Comparison of ENCODE assay signal across 13 cellular contexts in genomic region chr17:72373910-72374741, GRCh38.
A peak's percentile ranks its signal among the peaks of the same experiment; 100 is the strongest.
DNase-seq lines count a peak whose midpoint lies in the region; ATAC-seq and TF ChIP-seq lines count a peak whose summit lies in the region.
"Had no signal": no experiment of that assay in that cellular context is flagged by ENCODE, and none has a peak within 500 bp of the region (broad histone marks: within the 10 kb centered on the region; RNA-seq: fewer than 3 reads in every experiment).

No MANE protein-coding gene starts in this region.

- CTCF ChIA-PET in HCT116 (lab: Charles Lee), result interaction anchor here (1.0 kb wide), 1 partner anchor 15 kb away, joined by 3 read pairs; no protein-coding TSS in a partner anchor
- CTCF ChIA-PET in PC-3 (lab: Charles Lee), result interaction anchor here (0.6 kb wide), 1 partner anchor 183 kb away, joined by 3 read pairs; no protein-coding TSS in a partner anchor

- no peak for ATAC-seq in HCT116
- ATAC-seq in PC-3, result peak; percentile 60
- no peak for ATAC-seq in lower lobe of right lung

- peaks cover 18 to 35% of the 10 kb centered on the region in 2 experiments for H3K4me1 ChIP-seq in HCT116 (ENCODE audit: control insufficient read depth in 1 of 2, insufficient read depth in 2 of 2, low read length in 2 of 2)
- H3K4me1 ChIP-seq in PC-3 (ENCODE audit: insufficient read depth, low read length), result peaks cover 21% of the 10 kb centered on the region
- H3K4me1 ChIP-seq in tibial artery, result no peaks in the 10 kb centered on the region
- no peaks in the 10 kb centered on the region for H3K4me1 ChIP-seq in lower lobe of right lung

- intact Hi-C loops in HCT116 (cut with micrococcal nuclease), result no loop called here
- intact Hi-C loops in PC-3 (cut with micrococcal nuclease), result no loop called here
- intact Hi-C loops in tibial artery (cut with DNase I; ENCODE audit: low total_unique reads), result no loop called here
- intact Hi-C loops in lower lobe of right lung (cut with DNase I), result no loop called here

- no peaks in the 10 kb centered on the region for H3K79me2 ChIP-seq in HCT116 (ENCODE audit: insufficient read depth, low read length)
- H3K79me2 ChIP-seq in PC-3 (ENCODE audit: low read length), result no peaks in the 10 kb centered on the region

- no TSS peak for BruUV-seq in HCT116 (replicated peaks; lab: Mats Ljungman, UMichigan)
- no TSS peak for BruUV-seq in PC-3 (replicated peaks; lab: Mats Ljungman, UMichigan)

- H3K27me3 ChIP-seq in HCT116 (ENCODE audit: insufficient read depth, low read length) (no peaks in the 10 kb centered on the region), PC-3 (ENCODE audit: low read length) (no peaks in the 10 kb centered on the region), tibial artery (peaks cover 0 to 2% of the 10 kb centered on the region in 2 donors), lower lobe of right lung (ENCODE audit: low read depth) (no peaks in the 10 kb centered on the region)

- H3K36me3 ChIP-seq in HCT116 (ENCODE audit: control insufficient read depth in 1 of 2, insufficient read depth in 2 of 2, low read length in 2 of 2) (no peaks in the 10 kb centered on the region), PC-3 (ENCODE audit: low read depth, low read length) (no peaks in the 10 kb centered on the region), tibial artery (no peaks in the 10 kb centered on the region), lower lobe of right lung (no peaks in the 10 kb centered on the region)
- H3K36me3 ChIP-seq: thoracic aorta had no signal

- H3K4me2 ChIP-seq in HCT116 (ENCODE audit: low read length), result no peak overlapping the region
- peak overlapping the region; percentile 38 for H3K4me2 ChIP-seq in PC-3 (ENCODE audit: low read length)

- TF ChIP-seq POLR2A in HCT116 (IDR thresholded peaks at IDR 0.05; ENCODE audit: borderline replicate concordance, extremely low read depth, insufficient read depth, insufficient read length), result no peak

- H4K20me1 ChIP-seq in HCT116 (ENCODE audit: insufficient read depth) (no peaks in the 10 kb centered on the region), PC-3 (ENCODE audit: low read length) (no peaks in the 10 kb centered on the region)

- no peaks in the 10 kb centered on the region for H3F3A ChIP-seq in PC-3 (ENCODE audit: low read length, unreplicated experiment)

- no peak for DNase-seq in HCT116 (ENCODE audit: low read depth, low spot score)
- peak; percentile 44 for DNase-seq in PC-3
- peak; percentile 42 for DNase-seq in fibroblast of peridontal ligament (ENCODE audit: extremely low read depth)
- peak; percentile 66 for DNase-seq in renal cortical epithelial cell (ENCODE audit: low read depth)
- no peak for DNase-seq in tibial artery
- DNase-seq in NCI-H2171 treated with DMSO at 0.1 percent for 48 hours (lab: John Stamatoyannopoulos, UW), result no peak
- DNase-seq in lower lobe of right lung, result no peak
- DNase-seq in stimulated activated CD8-positive, alpha-beta memory T cell treated with anti-CD3 and anti-CD28 coated beads, Interleukin-4, amount 100 ng/mL, for 48 hours, result no peak
- DNase-seq: activated CD4-positive, CD25-positive, alpha-beta regulatory T cell; hippocampal formation; NCI-H1417; NCI-H526 treated with DMSO at 0.1 percent for 48 hours had no signal

- POLR2A ChIA-PET in HCT116 (lab: Charles Lee) (interaction anchor here (0.9 to 3.6 kb wide), 3 partner anchors 8 to 253 kb away, joined by 3 to 21 read pairs (median 4); partner anchors contain the start of gene SOX9), PC-3 (lab: Charles Lee; ENCODE audit: unreplicated experiment) (no interaction called here)

- H2AFZ ChIP-seq in HCT116 (ENCODE audit: low read depth, low read length, poor library complexity, severe bottlenecking) (no peak overlapping the region), PC-3 (ENCODE audit: low read length) (no peak overlapping the region)

- no peaks in the 10 kb centered on the region for H3K9me3 ChIP-seq in HCT116 (ENCODE audit: control insufficient read depth in 1 of 2, insufficient read depth in 1 of 2, low read depth in 1 of 2, low read length in 2 of 2)
- H3K9me3 ChIP-seq in PC-3 (ENCODE audit: low read length), result no peaks in the 10 kb centered on the region
- no peaks in the 10 kb centered on the region for H3K9me3 ChIP-seq in tibial artery
- H3K9me3 ChIP-seq in lower lobe of right lung, result no peaks in the 10 kb centered on the region
- H3K9me3 ChIP-seq: thoracic aorta had no signal

- H3K27ac ChIP-seq in HCT116 (ENCODE audit: low read depth, low read length) (peak overlapping the region; percentile 39; the same call in 1 of the 2 replicates), PC-3 (ENCODE audit: low read length) (peak overlapping the region; percentile 62), tibial artery (no peak overlapping the region), lower lobe of right lung (no peak overlapping the region)
- H3K27ac ChIP-seq: thoracic aorta had no signal

- TF ChIP-seq CTCF in HCT116 (IDR thresholded peaks at IDR 0.05 in 2 of 3, conservative IDR thresholded peaks at IDR 0.05 in 1 of 3; ENCODE audit: borderline replicate concordance in 1 of 3, insufficient read depth in 1 of 3, low read depth in 2 of 3, low read length in 2 of 3) (no peak), PC-3 (conservative IDR thresholded peaks at IDR 0.05; ENCODE audit: low read depth, low read length) (no peak), tibial artery (IDR thresholded peaks at IDR 0.05) (no peak), lower lobe of right lung (IDR thresholded peaks at IDR 0.05) (no peak)

- H3K4me3 ChIP-seq in HCT116 (replicated peaks in 1 of 2; ENCODE audit: low read depth in 1 of 2, low read length in 2 of 2) (no peak overlapping the region), PC-3 (ENCODE audit: low read length) (no peak overlapping the region), tibial artery (no peak overlapping the region), lower lobe of right lung (no peak overlapping the region)
- H3K4me3 ChIP-seq: thoracic aorta had no signal

- no peak for TF ChIP-seq RAD21 in HCT116 (IDR thresholded peaks at IDR 0.05; ENCODE audit: low read depth)

- RAD21 ChIA-PET in HCT116 (lab: Charles Lee; ENCODE audit: low non-redundant PET in 1 of 2, low total read pairs in 2 of 2, uncharacterized antibody in 2 of 2, unreplicated experiment in 2 of 2), result no interaction called here

- no peak overlapping the region for H3K9ac ChIP-seq in HCT116 (ENCODE audit: low read length)
- H3K9ac ChIP-seq in PC-3 (ENCODE audit: low read length), result peak overlapping the region; percentile 34

- no peaks in the 10 kb centered on the region for H3K9me2 ChIP-seq in HCT116 (ENCODE audit: insufficient read depth)
- no peaks in the 10 kb centered on the region for H3K9me2 ChIP-seq in PC-3 (replicated peaks; ENCODE audit: low read length)

TF ChIP-seq in HCT116, 20 proteins besides CTCF, POLR2A, EP300 and RAD21:
- TF ChIP-seq TCF7L2 (IDR thresholded peaks at IDR 0.05; ENCODE audit: borderline replicate concordance, extremely low read depth, insufficient read depth, insufficient read length) (peak; percentile 54), FOSL1 (IDR thresholded peaks at IDR 0.05; ENCODE audit: low read depth) (no peak)

Comparison
In these comparisons a context has a peak if more than half of its experiments do, and no peak if none do; other contexts are left out.
1. DNase-seq: peak in PC-3 (single experiment), fibroblast of peridontal ligament (single experiment) and renal cortical epithelial cell (single experiment); none in HCT116 (single experiment), tibial artery (0 of 2), NCI-H2171 treated with DMSO at 0.1 percent for 48 hours (single experiment), lower lobe of right lung (single experiment) and stimulated activated CD8-positive, alpha-beta memory T cell treated with anti-CD3 and anti-CD28 coated beads, Interleukin-4, amount 100 ng/mL, for 48 hours (single experiment).
2. H3K27ac ChIP-seq: peak in HCT116 (single experiment) and PC-3 (single experiment); none in tibial artery (0 of 2) and lower lobe of right lung (single experiment).